23 cellular contexts compared by ENCODE assay signal in the genomic region with DNA sequence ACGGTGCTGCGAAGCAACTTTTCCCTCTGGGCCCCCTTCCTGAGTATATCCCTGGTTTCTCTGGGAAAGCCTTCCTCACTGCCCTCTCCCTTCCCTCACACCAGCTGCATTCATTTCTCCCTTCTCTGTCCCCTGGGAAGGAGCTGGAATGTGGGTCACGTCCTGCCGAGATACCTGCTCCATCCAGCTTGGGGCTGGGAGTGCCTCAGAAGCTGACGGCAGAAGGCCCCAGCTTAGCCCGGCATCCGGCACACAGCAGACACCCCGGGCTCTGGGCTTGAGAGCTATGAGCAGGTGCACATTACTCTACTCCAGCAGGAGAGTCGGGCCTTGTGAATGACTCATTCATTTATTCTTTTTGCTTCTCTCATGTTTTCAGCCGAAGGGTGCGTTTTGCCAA.
"Had no signal": no experiment of that assay in that cellular context is flagged by ENCODE, and none has a peak within 500 bp of the region (broad histone marks: within the 10 kb centered on the region; RNA-seq: fewer than 3 reads in every experiment).

No MANE protein-coding gene starts in this region.

- H3K27ac ChIP-seq: foreskin keratinocyte, left lung, pancreas, skin epidermis had no signal

- H3K36me3 Mint-ChIP-seq: activated CD4-positive, alpha-beta memory T cell treated with anti-CD3 and anti-CD28 coated beads for 36 hours; activated naive CD4-positive, alpha-beta T cell treated with anti-CD3 and anti-CD28 coated beads, Interleukin-2, amount 50 U/mL, for 72 hours; natural killer cell had no signal

- H3K4me3 Mint-ChIP-seq: activated CD4-positive, alpha-beta memory T cell treated with anti-CD3 and anti-CD28 coated beads for 36 hours; activated T-cell treated with anti-CD3 and anti-CD28 coated beads, Interleukin-2, amount 50 U/mL, for 24 hours; activated T-helper 17 cell treated with anti-CD3 and anti-CD28 coated beads, Interleukin-2, amount 50 U/mL, for 72 hours; natural killer cell; T-helper 1 cell treated with Interleukin-12 subunit alpha and Interleukin-12 subunit beta and Interleukin-4 antibody, amounts not matched to agents 30 μg/mL and 1 μg/mL, for 36 hours had no signal

- H3K9me3 Mint-ChIP-seq: activated T-cell treated with anti-CD3 and anti-CD28 coated beads, Interleukin-2, amount 50 U/mL, for 24 hours; activated T-helper 17 cell treated with anti-CD3 and anti-CD28 coated beads, Interleukin-2, amount 50 U/mL, for 72 hours; T-helper 1 cell treated with Interleukin-12 subunit alpha and Interleukin-12 subunit beta and Interleukin-4 antibody, amounts not matched to agents 30 μg/mL and 1 μg/mL, for 36 hours had no signal

- ATAC-seq: activated naive CD4-positive, alpha-beta T cell treated with anti-CD3 and anti-CD28 coated beads, Interleukin-2, amount 50 U/mL, for 72 hours; activated T-helper 17 cell treated with anti-CD3 and anti-CD28 coated beads, Interleukin-2, amount 50 U/mL, for 72 hours; foreskin keratinocyte; left lung; natural killer cell; pancreas; right cardiac atrium had no signal

- H3K4me1 ChIP-seq: foreskin keratinocyte, left lung, pancreas had no signal

- H3K9me3 ChIP-seq: pancreas had no signal

- H3K36me3 ChIP-seq: left lung, pancreas had no signal

- H3K27ac Mint-ChIP-seq: activated CD4-positive, alpha-beta memory T cell treated with anti-CD3 and anti-CD28 coated beads for 36 hours; activated naive CD4-positive, alpha-beta T cell treated with anti-CD3 and anti-CD28 coated beads, Interleukin-2, amount 50 U/mL, for 72 hours; activated T-cell treated with anti-CD3 and anti-CD28 coated beads, Interleukin-2, amount 50 U/mL, for 24 hours; activated T-helper 17 cell treated with anti-CD3 and anti-CD28 coated beads, Interleukin-2, amount 50 U/mL, for 72 hours; natural killer cell; T-helper 1 cell treated with Interleukin-12 subunit alpha and Interleukin-12 subunit beta and Interleukin-4 antibody, amounts not matched to agents 30 μg/mL and 1 μg/mL, for 36 hours had no signal

- DNase-seq: activated CD4-positive, alpha-beta memory T cell treated with anti-CD3 and anti-CD28 coated beads for 36 hours; activated CD4-positive, alpha-beta T cell treated with anti-CD3 and anti-CD28 coated beads for 48 hours; activated T-cell treated with anti-CD3 and anti-CD28 coated beads, Interleukin-2, amount 50 U/mL, for 24 hours; central memory CD4-positive, alpha-beta T cell; effector memory CD4-positive, alpha-beta T cell; foreskin keratinocyte; kidney glomerular epithelial cell; mammary epithelial cell; midbrain; pancreas; right cardiac atrium; stimulated activated CD4-positive, alpha-beta T cell treated with anti-CD3 and anti-CD28 coated beads, Interleukin-15, amount 100 ng/mL, for 24 hours; stimulated activated CD8-positive, alpha-beta memory T cell treated with anti-CD3 and anti-CD28 coated beads, Interleukin-4, amount 100 ng/mL, for 48 hours; stimulated activated naive CD4-positive, alpha-beta T cell treated with Interleukin-2 at 50 U/mL for 16 hours; T1000 had no signal

- FAIRE-seq: astrocyte, colon, pancreas had no signal

- H3K4me1 Mint-ChIP-seq: activated T-helper 17 cell treated with anti-CD3 and anti-CD28 coated beads, Interleukin-2, amount 50 U/mL, for 72 hours; natural killer cell had no signal

- H3K27me3 ChIP-seq: foreskin keratinocyte, pancreas had no signal

- H3K4me3 ChIP-seq: left lung, pancreas, skin epidermis had no signal

- H3K27me3 Mint-ChIP-seq: activated CD4-positive, alpha-beta memory T cell treated with anti-CD3 and anti-CD28 coated beads for 36 hours had no signal
